1 cellular context compared by ENCODE assay signal in genomic region chr1:17204546-17205440, GRCh38.
TF ChIP-seq lines count a peak whose summit lies in the region.

Gene PADI1 (plus strand): TSS chr1:17205128. CDS start chr1:17205218, 90 bp downstream.

TF ChIP-seq in SK-N-SH treated with all-trans-retinoic acid at 6 μM for 48 hours, 23 proteins besides CTCF, POLR2A, EP300 and RAD21 (continued from another document):
- TF ChIP-seq TOX (CRISPR knock-in tag; IDR thresholded peaks at IDR 0.05; ENCODE audit: borderline replicate concordance) (no peak), CREB5 (CRISPR knock-in tag; IDR thresholded peaks at IDR 0.05; ENCODE audit: low read depth) (no peak), RARB (CRISPR knock-in tag; IDR thresholded peaks at IDR 0.05) (no peak), ISL1 (CRISPR knock-in tag; IDR thresholded peaks at IDR 0.05) (no peak), PPARA (CRISPR knock-in tag; IDR thresholded peaks at IDR 0.05; ENCODE audit: borderline replicate concordance) (no peak), SNAI2 (CRISPR knock-in tag; IDR thresholded peaks at IDR 0.05) (no peak), CSRNP3 (CRISPR knock-in tag; IDR thresholded peaks at IDR 0.05) (no peak), BACH2 (CRISPR knock-in tag; IDR thresholded peaks at IDR 0.05; ENCODE audit: borderline replicate concordance) (no peak), ZNF565 (CRISPR knock-in tag; conservative IDR thresholded peaks at IDR 0.05; ENCODE audit: low read depth) (no peak), ESRRG (CRISPR knock-in tag; IDR thresholded peaks at IDR 0.05) (no peak), GLIS3 (CRISPR knock-in tag; IDR thresholded peaks at IDR 0.05) (no peak)
